8 cellular contexts compared by ENCODE assay signal in the genomic region with DNA sequence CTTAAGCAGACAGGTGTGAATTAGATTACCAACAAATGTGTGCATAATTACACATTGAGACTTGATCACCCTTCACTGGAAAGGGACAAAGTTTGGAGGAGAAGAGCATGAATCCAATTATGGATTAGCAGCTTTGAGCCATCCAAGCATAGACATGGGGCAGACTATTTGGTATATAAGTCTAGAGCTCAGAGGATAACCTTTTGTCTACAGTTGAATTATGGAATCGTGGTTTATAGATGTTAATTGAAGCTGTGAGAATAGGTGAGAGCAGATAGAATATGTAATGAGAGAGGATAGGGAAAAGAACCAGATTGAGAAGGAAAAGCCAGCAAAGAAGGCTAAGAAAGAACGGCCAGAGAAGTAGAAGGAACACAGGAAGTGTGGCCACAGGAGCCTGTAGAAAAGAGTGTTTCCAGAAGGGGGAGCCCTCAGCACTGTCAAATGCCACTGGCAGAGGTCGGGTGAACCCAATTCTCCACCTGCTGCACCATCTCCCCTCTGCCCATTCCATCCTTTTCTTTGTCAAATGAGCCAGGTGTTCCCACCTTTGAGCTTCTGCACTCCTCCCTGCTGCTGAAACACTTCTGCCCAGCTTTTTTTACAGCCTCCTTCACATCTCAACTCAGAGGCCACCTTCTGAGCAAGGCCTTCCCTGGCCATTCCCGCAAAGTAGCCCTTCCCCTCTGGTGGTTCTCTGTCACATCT. TPM values are rescaled to one million over a fixed set of nuclear protein-coding genes. Genes with fewer than 3 reads are reported as not detected.
DNase-seq lines count a peak whose midpoint lies in the region; ATAC-seq and TF ChIP-seq lines count a peak whose summit lies in the region.

No MANE protein-coding gene starts in this region.

- ATAC-seq in GM21723 (IDR thresholded peaks at IDR 0.05; ENCODE audit: unreplicated experiment): peak; percentile 56
- ATAC-seq in WTC11: peak; percentile 99
- ATAC-seq in left lobe of liver: peak; percentile 93
- no peak for ATAC-seq in GM21360 (IDR thresholded peaks at IDR 0.05; ENCODE audit: unreplicated experiment)

- no peaks in the 10 kb centered on the region for H3K27me3 Mint-ChIP-seq in WTC11 (ENCODE audit: low read depth)

- H3K36me3 Mint-ChIP-seq in WTC11: peaks cover 33% of the 10 kb centered on the region

- POLR2A ChIA-PET in WTC11 (lab: Charles Lee): interaction anchor here (1.4 kb wide), 2 partner anchors 14 to 135 kb away, joined by 3 to 4 read pairs; a partner anchor contains a TSS

- DNase-seq in AG09319 (ENCODE audit: extremely low read depth, low read depth) (no peak), NCI-H2196 treated with DMSO at 0.1 percent for 48 hours (lab: John Stamatoyannopoulos, UW; ENCODE audit: unreplicated experiment) (peak; percentile 54), WTC11 (ENCODE audit: low spot score) (peak; percentile 75), left lobe of liver (ENCODE audit: low spot score) (no peak)
- DNase-seq in central memory CD4-positive, alpha-beta T cell: peak; percentile 60
- peak; percentile 19 for DNase-seq in stimulated activated CD8-positive, alpha-beta memory T cell treated with anti-CD3 and anti-CD28 coated beads, Interleukin-12 subunit alpha, Interleukin-12 subunit beta, amount 100 ng/mL, for 4 hours (ENCODE audit: low read depth)

- H3K4me1 Mint-ChIP-seq in WTC11: peaks cover 4% of the 10 kb centered on the region; the same call in 1 of the 2 replicates

- H3K4me3 Mint-ChIP-seq in WTC11: no peak overlapping the region

- H3K27ac Mint-ChIP-seq in WTC11: no peak overlapping the region

- CTCF ChIA-PET in WTC11 (lab: Charles Lee): interaction anchor here (0.6 to 2.2 kb wide), 25 partner anchors 10 to 261 kb away, joined by 3 to 17 read pairs (median 4); a partner anchor contains a TSS

- peak; percentile 80 for TF ChIP-seq CTCF in AG09319 (IDR thresholded peaks at IDR 0.05; ENCODE audit: low read depth, low read length)
- peak; percentile 64 for TF ChIP-seq CTCF in WTC11 (IDR thresholded peaks at IDR 0.05)

- no peaks in the 10 kb centered on the region for H3K9me3 Mint-ChIP-seq in WTC11

TF ChIP-seq in WTC11, 78 proteins besides CTCF, POLR2A, EP300 and RAD21:
- no peak for TF ChIP-seq NR3C1 (CRISPR knock-in tag; conservative IDR thresholded peaks at IDR 0.05; ENCODE audit: low read depth)
- TF ChIP-seq, protein P1, sequence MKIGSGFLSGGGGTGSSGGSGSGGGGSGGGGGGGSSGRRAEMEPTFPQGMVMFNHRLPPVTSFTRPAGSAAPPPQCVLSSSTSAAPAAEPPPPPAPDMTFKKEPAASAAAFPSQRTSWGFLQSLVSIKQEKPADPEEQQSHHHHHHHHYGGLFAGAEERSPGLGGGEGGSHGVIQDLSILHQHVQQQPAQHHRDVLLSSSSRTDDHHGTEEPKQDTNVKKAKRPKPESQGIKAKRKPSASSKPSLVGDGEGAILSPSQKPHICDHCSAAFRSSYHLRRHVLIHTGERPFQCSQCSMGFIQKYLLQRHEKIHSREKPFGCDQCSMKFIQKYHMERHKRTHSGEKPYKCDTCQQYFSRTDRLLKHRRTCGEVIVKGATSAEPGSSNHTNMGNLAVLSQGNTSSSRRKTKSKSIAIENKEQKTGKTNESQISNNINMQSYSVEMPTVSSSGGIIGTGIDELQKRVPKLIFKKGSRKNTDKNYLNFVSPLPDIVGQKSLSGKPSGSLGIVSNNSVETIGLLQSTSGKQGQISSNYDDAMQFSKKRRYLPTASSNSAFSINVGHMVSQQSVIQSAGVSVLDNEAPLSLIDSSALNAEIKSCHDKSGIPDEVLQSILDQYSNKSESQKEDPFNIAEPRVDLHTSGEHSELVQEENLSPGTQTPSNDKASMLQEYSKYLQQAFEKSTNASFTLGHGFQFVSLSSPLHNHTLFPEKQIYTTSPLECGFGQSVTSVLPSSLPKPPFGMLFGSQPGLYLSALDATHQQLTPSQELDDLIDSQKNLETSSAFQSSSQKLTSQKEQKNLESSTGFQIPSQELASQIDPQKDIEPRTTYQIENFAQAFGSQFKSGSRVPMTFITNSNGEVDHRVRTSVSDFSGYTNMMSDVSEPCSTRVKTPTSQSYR (CRISPR knock-in tag; IDR thresholded peaks at IDR 0.05): no peak
TF ChIP-seq in WTC11: peak in this region for 0.

RNA-seq across cellular contexts. Expression of a gene that starts 7.3 kb away (rescaled TPM):
- 34.2 to 35.7 TPM (median 35.1 TPM) in 3 replicates for total RNA-seq in WTC11 (2021)
- total RNA-seq in left lobe of liver: 10.3 TPM

RNA-seq across cellular contexts. Expression of a gene that starts 7.4 kb away (rescaled TPM):
- total RNA-seq in WTC11 (2021) (not detected in 3 replicates), left lobe of liver (not detected)

RNA-seq across cellular contexts. Expression of a gene that starts 13.4 kb away (rescaled TPM):
- total RNA-seq in WTC11 (2021) (249 to 251 TPM (median 249 TPM) in 3 replicates), left lobe of liver (0.96 TPM)

RNA-seq across cellular contexts. Expression of a gene that starts 28.0 kb away (rescaled TPM):
- total RNA-seq in WTC11 (2021): 2.7 to 3.6 TPM (median 3.0 TPM) in 3 replicates
- total RNA-seq in left lobe of liver: not detected

RNA-seq across cellular contexts. Expression of a gene that starts 34.5 kb away (rescaled TPM):
- total RNA-seq in WTC11 (2021) (17.9 to 23.1 TPM (median 21.7 TPM) in 3 replicates), left lobe of liver (7.9 TPM)

Comparison
In these comparisons a context has a peak if more than half of its experiments do, and no peak if none do; other contexts are left out.
1. DNase-seq: peak in NCI-H2196 treated with DMSO at 0.1 percent for 48 hours (single experiment), WTC11 (single experiment), central memory CD4-positive, alpha-beta T cell (single experiment) and stimulated activated CD8-positive, alpha-beta memory T cell treated with anti-CD3 and anti-CD28 coated beads, Interleukin-12 subunit alpha, Interleukin-12 subunit beta, amount 100 ng/mL, for 4 hours (single experiment); none in AG09319 (single experiment) and left lobe of liver (single experiment).
2. RNA of a gene that starts 13.4 kb away (total RNA-seq): 249 to 251 TPM in WTC11; 0.96 TPM in left lobe of liver (single experiment); every median in the first group is over 100 times any median in the second.